9 cellular contexts compared by ENCODE assay signal in the genomic region with DNA sequence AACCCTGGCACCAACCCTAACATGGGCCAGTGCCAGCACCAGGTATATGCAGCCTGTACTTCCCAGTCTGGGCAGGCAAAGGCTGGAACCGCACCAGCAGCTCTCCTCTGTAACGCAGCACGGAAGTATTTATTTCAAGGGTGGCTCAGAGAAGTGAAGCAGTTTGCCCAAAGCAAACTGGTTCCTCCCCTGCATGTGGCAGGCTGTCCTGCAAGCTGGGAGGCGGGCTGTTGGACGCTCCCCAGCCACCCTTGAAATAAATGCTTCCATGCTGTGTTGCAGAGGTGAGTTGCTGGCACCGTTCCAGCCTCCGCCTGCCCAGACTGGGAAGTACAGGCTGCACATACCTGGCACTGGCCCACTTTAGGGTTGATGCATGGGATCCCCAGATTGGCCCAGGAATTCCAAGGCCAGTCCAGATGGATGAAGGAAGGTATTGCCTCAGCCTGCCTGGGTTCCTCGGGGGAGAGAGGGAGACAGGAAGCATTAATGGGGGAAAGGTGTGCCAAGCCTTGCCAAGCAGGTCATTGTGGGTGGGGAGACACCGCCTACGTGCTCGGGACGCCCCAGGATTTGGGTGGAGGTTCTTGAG. TPM values are rescaled to one million over a fixed set of nuclear protein-coding genes. Genes with fewer than 3 reads are reported as not detected.
A peak's percentile ranks its signal among the peaks of the same experiment; 100 is the strongest.
DNase-seq lines count a peak whose midpoint lies in the region; ATAC-seq, FAIRE-seq and TF ChIP-seq lines count a peak whose summit lies in the region.
"Had no signal": no experiment of that assay in that cellular context is flagged by ENCODE, and none has a peak within 500 bp of the region (broad histone marks: within the 10 kb centered on the region; RNA-seq: fewer than 3 reads in every experiment).

No MANE protein-coding gene starts in this region.

- H4K20me1 ChIP-seq in BLaER1 treated with 17β-estradiol and CSF1 and Interleukin-3, amounts not matched to agents 10 nM and 100 nM = peaks cover 0 to 98% (median 33%) of the 10 kb centered on the region in 11 experiments; a peak in 16 of 22 replicates

- H3K4me1 Mint-ChIP-seq in activated T-helper 2 cell treated with anti-CD3 and anti-CD28 coated beads, Interferon-gamma antibody, Interleukin-2, Interleukin-4, amounts not matched to agents 10 μg/mL and 5 μg/mL and 100 μg/mL, durations not matched to agents 14 hours and 24 hours and 36 hours (ENCODE audit: low read depth) = peaks cover 36% of the 10 kb centered on the region
- peaks cover 5% of the 10 kb centered on the region for H3K4me1 Mint-ChIP-seq in glutamatergic neuron (ENCODE audit: low read depth, unreplicated experiment)

- TF ChIP-seq CTCF in lung (IDR thresholded peaks at IDR 0.05; ENCODE audit: control extremely low read depth, extremely low read depth) = no peak
- TF ChIP-seq CTCF in glutamatergic neuron (IDR thresholded peaks at IDR 0.05; ENCODE audit: partially characterized antibody, unreplicated experiment) = no peak

- H3K36me3 Mint-ChIP-seq in activated T-helper 2 cell treated with anti-CD3 and anti-CD28 coated beads, Interferon-gamma antibody, Interleukin-2, Interleukin-4, amounts not matched to agents 10 μg/mL and 5 μg/mL and 100 μg/mL, durations not matched to agents 14 hours and 24 hours and 36 hours (ENCODE audit: low read depth) = peaks cover 3% of the 10 kb centered on the region
- no peaks in the 10 kb centered on the region for H3K36me3 Mint-ChIP-seq in glutamatergic neuron (ENCODE audit: unreplicated experiment)

- peaks cover 46 to 78% (median 59%) of the 10 kb centered on the region in 10 experiments for H3K4me1 ChIP-seq in BLaER1 treated with 17β-estradiol and CSF1 and Interleukin-3, amounts not matched to agents 10 nM and 100 nM
- H3K4me1 ChIP-seq in lung (ENCODE audit: control insufficient read depth in 2 of 2, insufficient read depth in 2 of 2, low read length in 2 of 2) = peaks cover 11 to 27% of the 10 kb centered on the region in 2 donors

- H3K9ac ChIP-seq in BLaER1 treated with 17β-estradiol and CSF1 and Interleukin-3, amounts not matched to agents 10 nM and 100 nM = no peak overlapping the region

- H3K9me3 Mint-ChIP-seq in activated T-helper 2 cell treated with anti-CD3 and anti-CD28 coated beads, Interferon-gamma antibody, Interleukin-2, Interleukin-4, amounts not matched to agents 10 μg/mL and 5 μg/mL and 100 μg/mL, durations not matched to agents 14 hours and 24 hours and 36 hours = no peaks in the 10 kb centered on the region
- peaks cover 2% of the 10 kb centered on the region for H3K9me3 Mint-ChIP-seq in glutamatergic neuron (ENCODE audit: unreplicated experiment)

- H3K4me2 ChIP-seq in BLaER1 treated with 17β-estradiol and CSF1 and Interleukin-3, amounts not matched to agents 10 nM and 100 nM = peak overlapping the region in 10 of 11 experiments; percentile 35 to 57 (median 44); a peak in 15 of 22 replicates

- FAIRE-seq in RCC 7860 (lab: Jason Lieb, UNC) = no peak

- peak; percentile 45 for ATAC-seq in lung (ENCODE audit: insufficient read depth, low FRiP score)
- ATAC-seq in GM21825 (IDR thresholded peaks at IDR 0.05; ENCODE audit: unreplicated experiment) = no peak

- H3K4me3 Mint-ChIP-seq in activated T-helper 2 cell treated with anti-CD3 and anti-CD28 coated beads, Interferon-gamma antibody, Interleukin-2, Interleukin-4, amounts not matched to agents 10 μg/mL and 5 μg/mL and 100 μg/mL, durations not matched to agents 14 hours and 24 hours and 36 hours (ENCODE audit: low read depth) = no peak overlapping the region
- H3K4me3 Mint-ChIP-seq in glutamatergic neuron (ENCODE audit: unreplicated experiment) = no peak overlapping the region

- 73 to 74% methylated on average over 12 of the region's 12 CpGs for WGBS in lung, 2 donors

- no peaks in the 10 kb centered on the region for H3K27me3 Mint-ChIP-seq in activated T-helper 2 cell treated with anti-CD3 and anti-CD28 coated beads, Interferon-gamma antibody, Interleukin-2, Interleukin-4, amounts not matched to agents 10 μg/mL and 5 μg/mL and 100 μg/mL, durations not matched to agents 14 hours and 24 hours and 36 hours (ENCODE audit: low read depth)
- H3K27me3 Mint-ChIP-seq in glutamatergic neuron (ENCODE audit: unreplicated experiment) = peaks cover 5% of the 10 kb centered on the region

- H3K27me3 ChIP-seq in BLaER1 treated with 17β-estradiol and CSF1 and Interleukin-3, amounts not matched to agents 10 nM and 100 nM = no peaks in the 10 kb centered on the region
- H3K27me3 ChIP-seq in lung (ENCODE audit: control insufficient read depth, insufficient read depth) = no peaks in the 10 kb centered on the region

- H3K27ac ChIP-seq in BLaER1 treated with 17β-estradiol and CSF1 and Interleukin-3, amounts not matched to agents 10 nM and 100 nM = no peak overlapping the region
- peak overlapping the region in 1 of 2 donors; percentile 87 for H3K27ac ChIP-seq in lung (ENCODE audit: low read depth in 1 of 2, low read length in 1 of 2)

- H3K9me3 ChIP-seq in BLaER1 treated with 17β-estradiol and CSF1 and Interleukin-3, amounts not matched to agents 10 nM and 100 nM (replicated peaks in 1 of 11) = no peaks in the 10 kb centered on the region
- H3K9me3 ChIP-seq in lung (ENCODE audit: control insufficient read depth in 2 of 2, insufficient read depth in 1 of 2, low read length in 1 of 2) = peaks cover 0 to 2% of the 10 kb centered on the region in 2 donors

- DNase-seq in M059J (ENCODE audit: low read depth) (peak; percentile 48), lung (ENCODE audit: low spot score) (peak; percentile 86), RCC 7860 (ENCODE audit: low spot score) (no peak), glutamatergic neuron (no peak)
- DNase-seq in activated T-helper 2 cell treated with anti-CD3 and anti-CD28 coated beads, Interferon-gamma antibody, Interleukin-2, Interleukin-4, amounts not matched to agents 10 μg/mL and 5 μg/mL and 100 μg/mL, durations not matched to agents 14 hours and 24 hours and 36 hours (ENCODE audit: low spot score) = no peak
- no peak for DNase-seq in stimulated activated CD4-positive, alpha-beta T cell treated with anti-CD3 and anti-CD28 coated beads, Interleukin-4, amount 100 ng/mL, for 24 hours
- DNase-seq: stimulated activated naive CD4-positive, alpha-beta T cell had no signal

- H3K36me3 ChIP-seq in BLaER1 treated with 17β-estradiol and CSF1 and Interleukin-3, amounts not matched to agents 10 nM and 100 nM = peaks cover 0 to 69% (median 0%) of the 10 kb centered on the region in 11 experiments; a peak in 10 of 22 replicates
- H3K36me3 ChIP-seq in lung (ENCODE audit: control insufficient read depth in 2 of 2, insufficient read depth in 2 of 2, low read length in 2 of 2) = peaks cover 0 to 4% of the 10 kb centered on the region in 2 donors

- intact Hi-C loops in activated T-helper 2 cell treated with anti-CD3 and anti-CD28 coated beads, Interferon-gamma antibody, Interleukin-2, Interleukin-4, amounts not matched to agents 10 μg/mL and 5 μg/mL and 100 μg/mL, durations not matched to agents 14 hours and 24 hours and 36 hours (cut with micrococcal nuclease) = loop anchor here (5.0 kb wide), 1 partner anchor 55 kb away; no protein-coding TSS in a partner anchor

- H3K27ac Mint-ChIP-seq in activated T-helper 2 cell treated with anti-CD3 and anti-CD28 coated beads, Interferon-gamma antibody, Interleukin-2, Interleukin-4, amounts not matched to agents 10 μg/mL and 5 μg/mL and 100 μg/mL, durations not matched to agents 14 hours and 24 hours and 36 hours = peak overlapping the region; percentile 53
- H3K27ac Mint-ChIP-seq in glutamatergic neuron (ENCODE audit: unreplicated experiment) = no peak overlapping the region

- H3K4me3 ChIP-seq in BLaER1 treated with 17β-estradiol and CSF1 and Interleukin-3, amounts not matched to agents 10 nM and 100 nM = no peak overlapping the region
- H3K4me3 ChIP-seq in lung = no peak overlapping the region

RNA-seq across cellular contexts. Expression of a gene that starts 49.8 kb away (rescaled TPM):
- 12.5 and 22.7 TPM in 2 replicates for total RNA-seq in M059J (2014; rRNA removed; shearing (Covaris generic))
- 27.1 and 29.1 TPM in 2 replicates for total RNA-seq in activated T-helper 2 cell treated with anti-CD3 and anti-CD28 coated beads, Interferon-gamma antibody, Interleukin-2, Interleukin-4, amounts not matched to agents 10 μg/mL and 5 μg/mL and 100 μg/mL, durations not matched to agents 14 hours and 24 hours and 36 hours
- total RNA-seq in lung (10 to 100 TPM; 11.3 to 27.8 TPM), glutamatergic neuron (ENCODE audit: unreplicated experiment) (37.5 TPM)
- 10 to 100 TPM; 22.7 to 26.4 TPM for polyA plus RNA-seq in lung

RNA-seq across cellular contexts. Expression of a gene that starts 59.9 kb away (rescaled TPM):
- total RNA-seq in M059J (2014; rRNA removed; shearing (Covaris generic)) = 9.2 and 12.9 TPM in 2 replicates
- 20.6 and 21.1 TPM in 2 replicates for total RNA-seq in activated T-helper 2 cell treated with anti-CD3 and anti-CD28 coated beads, Interferon-gamma antibody, Interleukin-2, Interleukin-4, amounts not matched to agents 10 μg/mL and 5 μg/mL and 100 μg/mL, durations not matched to agents 14 hours and 24 hours and 36 hours
- total RNA-seq in lung (1 to 10 TPM; 6.4 to 7.3 TPM), glutamatergic neuron (ENCODE audit: unreplicated experiment) (33.4 TPM)
- 1 to 10 TPM; 3.1 to 6.1 TPM for polyA plus RNA-seq in lung

Comparison
In these comparisons a context has a peak if more than half of its experiments do, and no peak if none do; other contexts are left out.
1. DNase-seq: peak in M059J (single experiment) and lung (single experiment); none in activated T-helper 2 cell treated with anti-CD3 and anti-CD28 coated beads, Interferon-gamma antibody, Interleukin-2, Interleukin-4, amounts not matched to agents 10 μg/mL and 5 μg/mL and 100 μg/mL, durations not matched to agents 14 hours and 24 hours and 36 hours (single experiment), RCC 7860 (single experiment), stimulated activated CD4-positive, alpha-beta T cell treated with anti-CD3 and anti-CD28 coated beads, Interleukin-4, amount 100 ng/mL, for 24 hours (single experiment) and glutamatergic neuron (single experiment).